In the genomic region with DNA sequence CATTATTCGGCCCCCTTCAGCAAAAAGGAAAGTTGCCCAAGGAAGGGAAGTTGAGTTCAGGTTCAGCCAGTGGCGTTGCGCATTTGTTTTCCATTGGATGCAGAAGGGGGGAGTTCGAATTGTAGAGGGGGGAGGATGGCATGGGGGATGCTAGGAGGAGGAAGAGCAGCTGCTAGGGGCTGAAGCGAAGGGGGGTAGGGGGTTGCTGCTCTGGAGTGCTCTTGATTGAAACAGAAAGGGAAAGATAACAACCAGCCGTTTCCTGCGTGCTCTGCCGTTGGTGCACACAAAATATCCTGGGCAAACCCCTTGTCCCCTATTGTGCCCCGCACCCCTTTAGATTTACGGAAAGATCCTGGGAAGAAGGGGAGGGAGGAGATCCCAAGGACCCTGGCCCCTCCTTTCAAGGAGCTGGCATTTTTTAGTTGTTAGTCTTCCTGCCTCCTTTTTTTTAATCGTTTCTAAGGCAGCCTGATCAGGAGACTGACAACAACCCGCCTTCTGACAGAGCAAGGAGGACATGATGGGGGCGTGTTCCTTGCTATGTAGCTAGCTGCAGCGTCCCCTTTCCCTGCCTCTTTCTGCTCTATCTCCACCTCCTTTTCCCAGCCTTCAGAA, we compare ENCODE assay signal across 8 cellular contexts. TPM values are rescaled to one million over a fixed set of nuclear protein-coding genes. Genes with fewer than 3 reads are reported as not detected.
DNase-seq lines count a peak whose midpoint lies in the region; ATAC-seq and TF ChIP-seq lines count a peak whose summit lies in the region.

No MANE protein-coding gene starts in this region.

- H3K4me1 ChIP-seq in A673 (ENCODE audit: insufficient read depth, low read length, poor library complexity, severe bottlenecking): peaks cover 56% of the 10 kb centered on the region
- peaks cover 32 to 37% of the 10 kb centered on the region in 2 donors for H3K4me1 ChIP-seq in mucosa of rectum (ENCODE audit: control insufficient read depth in 2 of 2, insufficient read depth in 2 of 2, low read length in 2 of 2)

- H3K27ac ChIP-seq in A673 (ENCODE audit: low read depth, low read length, poor library complexity, severe bottlenecking) (peak overlapping the region; percentile 82), mucosa of rectum (ENCODE audit: low read depth in 2 of 2, low read length in 2 of 2) (peak overlapping the region; percentile 70 to 83)

- peak overlapping the region; percentile 98 for H3K4me3 Mint-ChIP-seq in endothelial cell (ENCODE audit: unreplicated experiment)

- H3K4me1 Mint-ChIP-seq in endothelial cell (ENCODE audit: unreplicated experiment): peaks cover 50% of the 10 kb centered on the region

- CTCF ChIA-PET in A673 (lab: Charles Lee): no interaction called here

- peak overlapping the region; percentile 97 for H3K27ac Mint-ChIP-seq in endothelial cell (ENCODE audit: unreplicated experiment)

- TF ChIP-seq CTCF in A673 (conservative IDR thresholded peaks at IDR 0.05; ENCODE audit: low read depth, low read length): no peak
- no peak for TF ChIP-seq CTCF in GM12875 (IDR thresholded peaks at IDR 0.05; ENCODE audit: borderline replicate concordance, insufficient read depth, low read depth, low read length)
- TF ChIP-seq CTCF in endothelial cell (IDR thresholded peaks at IDR 0.05; ENCODE audit: unreplicated experiment): no peak

- H3K9me3 ChIP-seq in A673 (ENCODE audit: low read depth, low read length, poor library complexity, severe bottlenecking) (no peaks in the 10 kb centered on the region), mucosa of rectum (ENCODE audit: control insufficient read depth in 2 of 2, low read length in 2 of 2) (no peaks in the 10 kb centered on the region)

- H3K36me3 ChIP-seq in A673 (ENCODE audit: insufficient read depth, low read length, poor library complexity, severe bottlenecking): peaks cover 17% of the 10 kb centered on the region
- no peaks in the 10 kb centered on the region for H3K36me3 ChIP-seq in mucosa of rectum (ENCODE audit: control insufficient read depth in 2 of 2, insufficient read depth in 2 of 2, low read length in 2 of 2)

- no peaks in the 10 kb centered on the region for H3K9me3 Mint-ChIP-seq in endothelial cell (ENCODE audit: unreplicated experiment)

- peak overlapping the region; percentile 66 to 87 for H3K9ac ChIP-seq in mucosa of rectum (ENCODE audit: low read depth in 1 of 2, low read length in 2 of 2)

- intact Hi-C loops in A673 (cut with micrococcal nuclease; ENCODE audit: unreplicated experiment): loop anchor here (5.0 kb wide), 1 partner anchor 49 kb away; no protein-coding TSS in a partner anchor

- TSS peak; percentile 19 for BruUV-seq in A673 (replicated peaks; lab: Mats Ljungman, UMichigan)

- peak; percentile 78 for DNase-seq in A673 (ENCODE audit: low spot score)
- peak; percentile 78 for DNase-seq in NCI-H226
- DNase-seq in activated CD8-positive, alpha-beta memory T cell treated with anti-CD3 and anti-CD28 coated beads, Interleukin-2, amount 50 U/mL, for 24 hours (ENCODE audit: extremely low read depth): peak; percentile 18
- DNase-seq in endothelial cell (ENCODE audit: low spot score): peak; percentile 54
- peak; percentile 56 for DNase-seq in stimulated activated naive CD4-positive, alpha-beta T cell treated with Interleukin-2 at 50 U/mL for 16 hours (lab: John Stamatoyannopoulos, UW)

- H3K36me3 Mint-ChIP-seq in endothelial cell (ENCODE audit: low read depth, unreplicated experiment): no peaks in the 10 kb centered on the region

- no peaks in the 10 kb centered on the region for H3K27me3 ChIP-seq in A673 (replicated peaks; ENCODE audit: insufficient read depth, low read depth, low read length, poor library complexity)
- H3K27me3 ChIP-seq in mucosa of rectum (ENCODE audit: control insufficient read depth in 2 of 2, insufficient read depth in 2 of 2, low read length in 2 of 2): no peaks in the 10 kb centered on the region

- POLR2A ChIA-PET in A673 (lab: Charles Lee; ENCODE audit: low non-redundant PET): interaction anchor here (0.5 kb wide), 1 partner anchor 105 kb away, joined by 7 read pairs; no protein-coding TSS in a partner anchor

- H3K27me3 Mint-ChIP-seq in endothelial cell (ENCODE audit: unreplicated experiment): peaks cover 6% of the 10 kb centered on the region

- H3K4me3 ChIP-seq in A673 (ENCODE audit: low read depth, low read length, poor library complexity, severe bottlenecking) (peak overlapping the region; percentile 93), GM12875 (ENCODE audit: low read depth, low read length) (peak overlapping the region; percentile 93), mucosa of rectum (ENCODE audit: low read length in 2 of 2) (peak overlapping the region; percentile 69 to 79)

- ATAC-seq in GM18870 (IDR thresholded peaks at IDR 0.05; ENCODE audit: unreplicated experiment): no peak

RNA-seq across cellular contexts. Expression of a gene that starts 2.1 kb away (rescaled TPM):
- total RNA-seq in A673 (2021) (116 and 121 TPM in 2 replicates), endothelial cell (ENCODE audit: unreplicated experiment) (104 TPM)

RNA-seq across cellular contexts. Expression of a gene that starts 37.0 kb away (rescaled TPM):
- total RNA-seq in A673 (2021): 303 and 334 TPM in 2 replicates
- total RNA-seq in endothelial cell (ENCODE audit: unreplicated experiment): 280 TPM

Comparison
In these comparisons a context has a peak if more than half of its experiments do, and no peak if none do; other contexts are left out.
1. DNase-seq: peak in every context shown above with its lines; median percentile 78 in A673; 78 in NCI-H226; 56 in stimulated activated naive CD4-positive, alpha-beta T cell treated with Interleukin-2 at 50 U/mL for 16 hours; 54 in endothelial cell; 18 in activated CD8-positive, alpha-beta memory T cell treated with anti-CD3 and anti-CD28 coated beads, Interleukin-2, amount 50 U/mL, for 24 hours.